11 cellular contexts compared by ENCODE assay signal in genomic region chr20:37529214-37529967, GRCh38. TPM values are rescaled to one million over a fixed set of nuclear protein-coding genes. Genes with fewer than 3 reads are reported as not detected.
DNase-seq lines count a peak whose midpoint lies in the region; ATAC-seq and TF ChIP-seq lines count a peak whose summit lies in the region.
"Had no signal": no experiment of that assay in that cellular context is flagged by ENCODE, and none has a peak within 500 bp of the region (broad histone marks: within the 10 kb centered on the region; RNA-seq: fewer than 3 reads in every experiment).

No MANE protein-coding gene starts in this region.

- no peaks in the 10 kb centered on the region for H3K27me3 Mint-ChIP-seq in Caco-2 (ENCODE audit: insufficient read depth, unreplicated experiment)
- H3K27me3 Mint-ChIP-seq in GM23338 (ENCODE audit: insufficient read depth, low read depth, poor library complexity), result peaks cover 8% of the 10 kb centered on the region
- H3K27me3 Mint-ChIP-seq in WTC11 (ENCODE audit: low read depth), result no peaks in the 10 kb centered on the region; the same call in 1 of the 2 replicates
- H3K27me3 Mint-ChIP-seq in naive thymus-derived CD8-positive, alpha-beta T cell, result peaks cover 0 to 2% (median 0%) of the 10 kb centered on the region in 5 donors

- POLR2A ChIA-PET in Caco-2 (lab: Charles Lee) (interaction anchor here (1.6 kb wide), 1 partner anchor 12 kb away, joined by 7 read pairs; no protein-coding TSS in a partner anchor), WTC11 (lab: Charles Lee) (no interaction called here)
- POLR2A ChIA-PET in naive thymus-derived CD8-positive, alpha-beta T cell (lab: Charles Lee), result interaction anchor here (1.1 kb wide), 1 partner anchor 351 kb away, joined by 6 read pairs; the partner anchor contains the start of genes MROH8 and RPN2

- peak in 1 of 2 experiments; percentile 45 for DNase-seq in Caco-2
- no peak for DNase-seq in GM23338 (ENCODE audit: low spot score)
- no peak for DNase-seq in WTC11 (ENCODE audit: low spot score)
- no peak for DNase-seq in naive thymus-derived CD8-positive, alpha-beta T cell
- no peak for DNase-seq in sciatic nerve (ENCODE audit: low spot score)
- DNase-seq in NCI-H2171 treated with DMSO at 0.1 percent for 48 hours (lab: John Stamatoyannopoulos, UW), result no peak
- DNase-seq in left lung, result no peak
- DNase-seq: effector memory CD4-positive, alpha-beta T cell; NCI-H2081 had no signal

- H3K27ac ChIP-seq in GM23338 (ENCODE audit: low read depth), result no peak overlapping the region
- no peak overlapping the region for H3K27ac ChIP-seq in left lung
- H3K27ac ChIP-seq: SK-N-MC had no signal

- H3K9me2 ChIP-seq in GM23338 (ENCODE audit: insufficient read depth), result no peaks in the 10 kb centered on the region

- no peak overlapping the region; the same call in 1 of the 2 replicates for H3K4me3 ChIP-seq in Caco-2 (ENCODE audit: low read depth, low read length)
- no peak overlapping the region for H3K4me3 ChIP-seq in GM23338
- H3K4me3 ChIP-seq in left lung, result no peak overlapping the region
- H3K4me3 ChIP-seq: hepatocyte had no signal

- no peaks in the 10 kb centered on the region for H3K9me3 ChIP-seq in Caco-2
- H3K9me3 ChIP-seq in left lung, result no peaks in the 10 kb centered on the region

- H2AFZ ChIP-seq in GM23338, result no peak overlapping the region

- H3F3A ChIP-seq in GM23338 (replicated peaks; ENCODE audit: low read depth), result no peaks in the 10 kb centered on the region

- H3K36me3 ChIP-seq in Caco-2 (ENCODE audit: control insufficient read depth, insufficient read depth, low read length), result no peaks in the 10 kb centered on the region; the same call in 1 of the 2 replicates
- no peaks in the 10 kb centered on the region for H3K36me3 ChIP-seq in GM23338 (ENCODE audit: insufficient read depth)
- no peaks in the 10 kb centered on the region for H3K36me3 ChIP-seq in left lung

- CTCF ChIA-PET in Caco-2 (lab: Charles Lee) (interaction anchor here (1.0 kb wide), 1 partner anchor 28 kb away, joined by 4 read pairs; no protein-coding TSS in a partner anchor), WTC11 (lab: Charles Lee) (interaction anchor here (0.7 to 2.7 kb wide), 2 partner anchors 133 to 145 kb away, joined by 3 to 12 read pairs; no protein-coding TSS in a partner anchor)

- peak overlapping the region; percentile 93 for H3K4me2 ChIP-seq in GM23338

- H3K27me3 ChIP-seq in Caco-2 (replicated peaks; ENCODE audit: control insufficient read depth, insufficient read depth, low read length) (no peaks in the 10 kb centered on the region), GM23338 (ENCODE audit: insufficient read depth) (no peaks in the 10 kb centered on the region), left lung (no peaks in the 10 kb centered on the region)
- H3K27me3 ChIP-seq: hepatocyte had no signal

- H3K4me1 ChIP-seq in Caco-2 (peaks cover 31% of the 10 kb centered on the region), GM23338 (ENCODE audit: insufficient read depth) (peaks cover 22% of the 10 kb centered on the region), left lung (peaks cover 23 to 36% of the 10 kb centered on the region in 2 donors)

- peaks cover 23% of the 10 kb centered on the region for H3K36me3 Mint-ChIP-seq in Caco-2 (ENCODE audit: insufficient read depth, unreplicated experiment)
- peaks cover 13% of the 10 kb centered on the region; the same call in 2 of the 3 replicates for H3K36me3 Mint-ChIP-seq in GM23338 (ENCODE audit: low read depth)
- peaks cover 3% of the 10 kb centered on the region; the same call in 1 of the 2 replicates for H3K36me3 Mint-ChIP-seq in WTC11
- peaks cover 0 to 3% (median 0%) of the 10 kb centered on the region in 3 donors for H3K36me3 Mint-ChIP-seq in naive thymus-derived CD8-positive, alpha-beta T cell

- BruUV-seq in Caco-2 (replicated peaks; lab: Mats Ljungman, UMichigan), result no TSS peak

- intact Hi-C loops in Caco-2 (cut with micrococcal nuclease; ENCODE audit: unreplicated experiment), result no loop called here
- intact Hi-C loops in sciatic nerve (cut with DNase I), result no loop called here
- intact Hi-C loops in left lung (cut with DNase I), result loop anchor here in 1 of 2 donors (5.0 to 10.0 kb wide), 2 partner anchors 145 to 332 kb away; no protein-coding TSS in a partner anchor

- H3K4me3 Mint-ChIP-seq in Caco-2 (ENCODE audit: unreplicated experiment) (no peak overlapping the region), GM23338 (peak overlapping the region; percentile 94), WTC11 (peak overlapping the region; percentile 87)
- H3K4me3 Mint-ChIP-seq in naive thymus-derived CD8-positive, alpha-beta T cell, result peak overlapping the region in 9 of 10 donors; percentile 7 to 94 (median 51)

- ATAC-seq in GM23338 (no peak), WTC11 (no peak), sciatic nerve (no peak), left lung (no peak)
- ATAC-seq in naive thymus-derived CD8-positive, alpha-beta T cell, result no peak

- peaks cover 35% of the 10 kb centered on the region for H3K79me2 ChIP-seq in GM23338 (replicated peaks; ENCODE audit: insufficient read depth)

- H3K27ac Mint-ChIP-seq in Caco-2 (ENCODE audit: unreplicated experiment), result peak overlapping the region; percentile 98
- H3K27ac Mint-ChIP-seq in GM23338, result no peak overlapping the region; the same call in 1 of the 2 replicates
- H3K27ac Mint-ChIP-seq in WTC11, result peak overlapping the region; percentile 30; the same call in 1 of the 2 replicates
- peak overlapping the region in 7 of 10 donors; percentile 1 to 100 (median 76) for H3K27ac Mint-ChIP-seq in naive thymus-derived CD8-positive, alpha-beta T cell

- H3K9me3 Mint-ChIP-seq in Caco-2 (ENCODE audit: unreplicated experiment), result no peaks in the 10 kb centered on the region
- H3K9me3 Mint-ChIP-seq in GM23338, result 0 out of 3 replicates have a peak, but pooled peaks cover 5% of the 10 kb centered on the region
- no peaks in the 10 kb centered on the region for H3K9me3 Mint-ChIP-seq in WTC11
- H3K9me3 Mint-ChIP-seq in naive thymus-derived CD8-positive, alpha-beta T cell, result no peaks in the 10 kb centered on the region

- TF ChIP-seq CTCF in Caco-2 (IDR thresholded peaks at IDR 0.05; ENCODE audit: insufficient read depth in 1 of 2, low read depth in 1 of 2, low read length in 1 of 2, severe bottlenecking in 1 of 2, unreplicated experiment in 1 of 2), result no peak
- peak in 1 of 2 experiments; percentile 30; a peak in 1 of 4 replicates for TF ChIP-seq CTCF in GM23338 (conservative IDR thresholded peaks at IDR 0.05; ENCODE audit: low read depth in 2 of 2)
- no peak for TF ChIP-seq CTCF in WTC11 (IDR thresholded peaks at IDR 0.05)
- TF ChIP-seq CTCF in left lung (IDR thresholded peaks at IDR 0.05), result no peak

- peaks cover 11% of the 10 kb centered on the region for H4K20me1 ChIP-seq in GM23338 (replicated peaks; ENCODE audit: insufficient read depth)

- H3K4me1 Mint-ChIP-seq in Caco-2 (ENCODE audit: low read depth, unreplicated experiment) (peaks cover 36% of the 10 kb centered on the region), GM23338 (peaks cover 36% of the 10 kb centered on the region), WTC11 (peaks cover 36% of the 10 kb centered on the region)
- H3K4me1 Mint-ChIP-seq in naive thymus-derived CD8-positive, alpha-beta T cell, result peaks cover 35 to 44% (median 39%) of the 10 kb centered on the region in 4 donors

TF ChIP-seq in GM23338, 12 proteins besides CTCF, POLR2A, EP300 and RAD21 (continues in another document):
- no peak for TF ChIP-seq CREB1 (CRISPR knock-in tag; IDR thresholded peaks at IDR 0.05; ENCODE audit: low read depth)
- TF ChIP-seq ZNF331 (CRISPR knock-in tag; IDR thresholded peaks at IDR 0.05; ENCODE audit: low read depth), result no peak
- no peak for TF ChIP-seq NANOG (IDR thresholded peaks at IDR 0.05; ENCODE audit: borderline replicate concordance)
- TF ChIP-seq, protein P1, sequence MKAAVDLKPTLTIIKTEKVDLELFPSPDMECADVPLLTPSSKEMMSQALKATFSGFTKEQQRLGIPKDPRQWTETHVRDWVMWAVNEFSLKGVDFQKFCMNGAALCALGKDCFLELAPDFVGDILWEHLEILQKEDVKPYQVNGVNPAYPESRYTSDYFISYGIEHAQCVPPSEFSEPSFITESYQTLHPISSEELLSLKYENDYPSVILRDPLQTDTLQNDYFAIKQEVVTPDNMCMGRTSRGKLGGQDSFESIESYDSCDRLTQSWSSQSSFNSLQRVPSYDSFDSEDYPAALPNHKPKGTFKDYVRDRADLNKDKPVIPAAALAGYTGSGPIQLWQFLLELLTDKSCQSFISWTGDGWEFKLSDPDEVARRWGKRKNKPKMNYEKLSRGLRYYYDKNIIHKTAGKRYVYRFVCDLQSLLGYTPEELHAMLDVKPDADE (IDR thresholded peaks at IDR 0.05), result no peak
- TF ChIP-seq EZH2 (IDR thresholded peaks at IDR 0.05; ENCODE audit: low read depth, unreplicated experiment), result no peak

TF ChIP-seq in WTC11, 78 proteins besides CTCF, POLR2A, EP300 and RAD21:
- no peak for TF ChIP-seq IRF2 (CRISPR knock-in tag; IDR thresholded peaks at IDR 0.05; ENCODE audit: borderline replicate concordance, low read depth)
- no peak for TF ChIP-seq ZBTB43 (CRISPR knock-in tag; IDR thresholded peaks at IDR 0.05)
TF ChIP-seq in WTC11: peak in this region for 0.

RNA-seq across cellular contexts. Expression of gene BLCAP, which starts 1.7 kb away (rescaled TPM):
- 123 and 129 TPM in 2 replicates for total RNA-seq in Caco-2 (2022)
- total RNA-seq in GM23338 (2014; rRNA removed; shearing (Covaris generic)), result 63.5 and 64.8 TPM in 2 replicates
- polyA plus RNA-seq in GM23338 (2016; fragmentation: Nextera tagmentation; extraction: Ambion mirVana), result 58.9 and 62.2 TPM in 2 replicates
- total RNA-seq in WTC11 (2021), result 53.5 to 85.6 TPM (median 54.4 TPM) in 3 replicates
- total RNA-seq in naive thymus-derived CD8-positive, alpha-beta T cell, result 10 to 100 TPM; 88.0 to 99.5 TPM
- 10 to 100 TPM; 86.6 to 94.7 (median 91.8) TPM for polyA plus RNA-seq in naive thymus-derived CD8-positive, alpha-beta T cell
- 58.4 TPM for total RNA-seq in sciatic nerve
- 10 to 100 TPM; 65.5 to 67.6 TPM for total RNA-seq in left lung

RNA-seq across cellular contexts. Expression of gene NNAT, which starts 8.3 kb away (rescaled TPM):
- total RNA-seq in Caco-2 (2022) (not detected in 2 replicates), WTC11 (2021) (59.8 to 90.0 TPM (median 61.1 TPM) in 3 replicates), sciatic nerve (2.1 TPM), left lung (1 to 10 TPM in 1 of 2 donors, under 1 TPM in 1; 0.45 to 3.8 TPM)
- total RNA-seq in GM23338 (2014; rRNA removed; shearing (Covaris generic)), result 1.6 and 4.3 TPM in 2 replicates
- polyA plus RNA-seq in GM23338 (2016; fragmentation: Nextera tagmentation; extraction: Ambion mirVana), result 2.8 and 4.9 TPM in 2 replicates
- not detected for total RNA-seq in naive thymus-derived CD8-positive, alpha-beta T cell
- under 1 TPM in 1 of 3 donors, not detected in 2; 0.13 TPM for polyA plus RNA-seq in naive thymus-derived CD8-positive, alpha-beta T cell
- total RNA-seq: hepatocyte had no signal

Comparison
In these comparisons a context has a peak if more than half of its experiments do, and no peak if none do; other contexts are left out.
1. RNA of gene NNAT, which starts 8.3 kb away (total RNA-seq): 59.8 to 90.0 TPM in WTC11; 1.6 to 4.3 TPM in GM23338, 0.45 to 3.8 TPM in left lung, 2.1 TPM in sciatic nerve (single experiment), not detected in Caco-2 and not detected in naive thymus-derived CD8-positive, alpha-beta T cell; every median in the first group is over 10 times any median in the second.